In the genomic region with DNA sequence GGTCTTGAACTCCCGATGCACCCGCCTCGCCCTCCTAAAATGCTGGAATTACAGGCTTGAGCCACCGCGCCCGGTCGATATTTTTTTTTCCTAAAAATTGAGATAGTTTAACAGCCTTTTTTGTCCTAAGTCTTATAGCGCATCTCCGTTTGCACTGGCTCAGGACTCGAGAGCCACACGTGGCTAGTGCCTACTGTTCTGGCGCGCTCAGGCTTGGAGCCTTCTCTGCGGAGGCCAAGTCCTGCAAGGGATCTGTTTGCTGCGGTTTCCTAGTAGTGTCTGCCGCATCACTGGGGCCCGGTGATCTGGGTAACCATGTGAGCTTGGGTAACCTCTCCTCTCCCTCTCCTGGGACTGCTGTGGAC, we compare ENCODE assay signal across 8 cellular contexts. TPM values are rescaled to one million over a fixed set of nuclear protein-coding genes. Genes with fewer than 3 reads are reported as not detected.
DNase-seq lines count a peak whose midpoint lies in the region; ATAC-seq and TF ChIP-seq lines count a peak whose summit lies in the region.

No MANE protein-coding gene starts in this region.

- H3K27me3 ChIP-seq in HUES6 (ENCODE audit: control insufficient read depth, insufficient read depth, low read length) (no peaks in the 10 kb centered on the region), liver (ENCODE audit: control insufficient read depth in 4 of 4, insufficient read depth in 4 of 4, low read length in 3 of 4) (no peaks in the 10 kb centered on the region)

- TF ChIP-seq RAD21 in liver (IDR thresholded peaks at IDR 0.05) = no peak

- H3K4me1 ChIP-seq in HUES6 (ENCODE audit: control insufficient read depth, insufficient read depth, low read length) = peaks cover 6% of the 10 kb centered on the region; the same call in 1 of the 2 replicates
- peaks cover 1 to 39% (median 37%) of the 10 kb centered on the region in 4 donors for H3K4me1 ChIP-seq in liver (ENCODE audit: control insufficient read depth in 4 of 4, insufficient read depth in 4 of 4, low read length in 3 of 4)

- CTCF ChIA-PET in AG04449 (lab: Yijun Ruan, JAX) = interaction anchor here (1.2 kb wide), 1 partner anchor 13 kb away, joined by 3 read pairs; no protein-coding TSS in a partner anchor

- POLR2A ChIA-PET in AG04449 (lab: Yijun Ruan, JAX) = interaction anchor here (0.7 to 6.2 kb wide), 6 partner anchors 18 to 98 kb away, joined by 3 to 46 read pairs (median 5); a partner anchor contains a TSS

- peak overlapping the region; percentile 83 to 98 (median 98) for H3K4me3 Mint-ChIP-seq in brain
- peak overlapping the region; percentile 99 for H3K4me3 Mint-ChIP-seq in type B pancreatic cell

- H3K36me3 Mint-ChIP-seq in brain (peaks cover 35% of the 10 kb centered on the region), type B pancreatic cell (peaks cover 10% of the 10 kb centered on the region)

- no peak for ATAC-seq in HG02840 (IDR thresholded peaks at IDR 0.05; ENCODE audit: low FRiP score, unreplicated experiment)

- H3K9ac ChIP-seq in HUES6 (ENCODE audit: low read length) (peak overlapping the region; percentile 69), liver (ENCODE audit: low read depth in 1 of 2, low read length in 2 of 2) (peak overlapping the region; percentile 50 to 63)

- H3K27ac Mint-ChIP-seq in brain (peak overlapping the region; percentile 85 to 97 (median 94)), type B pancreatic cell (peak overlapping the region; percentile 94)

- H3K4me3 ChIP-seq in AG04449 (ENCODE audit: low read depth, low read length) (peak overlapping the region; percentile 94), HUES6 (ENCODE audit: low read depth, low read length) (peak overlapping the region; percentile 90), liver (ENCODE audit: low read depth in 1 of 3, low read length in 3 of 3) (peak overlapping the region; percentile 5 to 81 (median 6))

- H3K36me3 ChIP-seq in HUES6 (ENCODE audit: control insufficient read depth, insufficient read depth, low read length) (peaks cover 37% of the 10 kb centered on the region), liver (ENCODE audit: control insufficient read depth in 4 of 4, insufficient read depth in 3 of 4, low read depth in 1 of 4, low read length in 3 of 4) (peaks cover 6 to 18% (median 12%) of the 10 kb centered on the region in 4 donors)

- WGBS in liver = 41% methylated on average over 17 of the region's 17 CpGs

- H3K9me3 ChIP-seq in HUES6 (ENCODE audit: control insufficient read depth, insufficient read depth, low read depth, low read length) = no peaks in the 10 kb centered on the region
- no peaks in the 10 kb centered on the region for H3K9me3 ChIP-seq in liver (ENCODE audit: control insufficient read depth in 4 of 4, low read length in 3 of 4)

- peaks cover 41% of the 10 kb centered on the region for H3K4me1 Mint-ChIP-seq in brain
- H3K4me1 Mint-ChIP-seq in type B pancreatic cell (ENCODE audit: unreplicated experiment) = peaks cover 21% of the 10 kb centered on the region

- TF ChIP-seq CTCF in AG04449 (IDR thresholded peaks at IDR 0.05; ENCODE audit: insufficient read depth, low read length, missing control alignments) (no peak), brain (conservative IDR thresholded peaks at IDR 0.05) (no peak), liver (IDR thresholded peaks at IDR 0.05; ENCODE audit: low read depth, low read length, missing input control) (no peak), type B pancreatic cell (conservative IDR thresholded peaks at IDR 0.05) (no peak)

- H3K9me3 Mint-ChIP-seq in brain (no peaks in the 10 kb centered on the region), type B pancreatic cell (no peaks in the 10 kb centered on the region)

- DNase-seq in AG04449 (ENCODE audit: low read depth, low spot score) = no peak
- no peak for DNase-seq in type B pancreatic cell (ENCODE audit: extremely low spot score, unreplicated experiment)
- no peak for DNase-seq in putamen (ENCODE audit: low spot score)
- no peak for DNase-seq in activated CD8-positive, alpha-beta memory T cell treated with anti-CD3 and anti-CD28 coated beads, Interleukin-2, amount 50 U/mL, for 4 hours

- peaks cover 4% of the 10 kb centered on the region for H3K27me3 Mint-ChIP-seq in brain
- no peaks in the 10 kb centered on the region for H3K27me3 Mint-ChIP-seq in type B pancreatic cell

- H3K27ac ChIP-seq in HUES6 (ENCODE audit: low read depth, low read length) = no peak overlapping the region
- H3K27ac ChIP-seq in liver (ENCODE audit: low read depth in 1 of 2, low read length in 2 of 2) = peak overlapping the region; percentile 96 to 99

TF ChIP-seq in liver, 16 proteins besides CTCF, POLR2A, EP300 and RAD21:
- no peak for TF ChIP-seq HNF4G (IDR thresholded peaks at IDR 0.05)
- no peak for TF ChIP-seq FOXA2 (IDR thresholded peaks at IDR 0.05)
- TF ChIP-seq EGR1 (IDR thresholded peaks at IDR 0.05; ENCODE audit: low read depth in 2 of 2) = no peak
- TF ChIP-seq HNF4A (conservative IDR thresholded peaks at IDR 0.05) = no peak
- TF ChIP-seq NR2F2 (IDR thresholded peaks at IDR 0.05) = no peak
- TF ChIP-seq JUND (IDR thresholded peaks at IDR 0.05) = no peak
- no peak for TF ChIP-seq TAF1 (conservative IDR thresholded peaks at IDR 0.05)
- TF ChIP-seq SP1 (IDR thresholded peaks at IDR 0.05) = no peak
- no peak for TF ChIP-seq RXRA (IDR thresholded peaks at IDR 0.05)
- TF ChIP-seq, protein P1, sequence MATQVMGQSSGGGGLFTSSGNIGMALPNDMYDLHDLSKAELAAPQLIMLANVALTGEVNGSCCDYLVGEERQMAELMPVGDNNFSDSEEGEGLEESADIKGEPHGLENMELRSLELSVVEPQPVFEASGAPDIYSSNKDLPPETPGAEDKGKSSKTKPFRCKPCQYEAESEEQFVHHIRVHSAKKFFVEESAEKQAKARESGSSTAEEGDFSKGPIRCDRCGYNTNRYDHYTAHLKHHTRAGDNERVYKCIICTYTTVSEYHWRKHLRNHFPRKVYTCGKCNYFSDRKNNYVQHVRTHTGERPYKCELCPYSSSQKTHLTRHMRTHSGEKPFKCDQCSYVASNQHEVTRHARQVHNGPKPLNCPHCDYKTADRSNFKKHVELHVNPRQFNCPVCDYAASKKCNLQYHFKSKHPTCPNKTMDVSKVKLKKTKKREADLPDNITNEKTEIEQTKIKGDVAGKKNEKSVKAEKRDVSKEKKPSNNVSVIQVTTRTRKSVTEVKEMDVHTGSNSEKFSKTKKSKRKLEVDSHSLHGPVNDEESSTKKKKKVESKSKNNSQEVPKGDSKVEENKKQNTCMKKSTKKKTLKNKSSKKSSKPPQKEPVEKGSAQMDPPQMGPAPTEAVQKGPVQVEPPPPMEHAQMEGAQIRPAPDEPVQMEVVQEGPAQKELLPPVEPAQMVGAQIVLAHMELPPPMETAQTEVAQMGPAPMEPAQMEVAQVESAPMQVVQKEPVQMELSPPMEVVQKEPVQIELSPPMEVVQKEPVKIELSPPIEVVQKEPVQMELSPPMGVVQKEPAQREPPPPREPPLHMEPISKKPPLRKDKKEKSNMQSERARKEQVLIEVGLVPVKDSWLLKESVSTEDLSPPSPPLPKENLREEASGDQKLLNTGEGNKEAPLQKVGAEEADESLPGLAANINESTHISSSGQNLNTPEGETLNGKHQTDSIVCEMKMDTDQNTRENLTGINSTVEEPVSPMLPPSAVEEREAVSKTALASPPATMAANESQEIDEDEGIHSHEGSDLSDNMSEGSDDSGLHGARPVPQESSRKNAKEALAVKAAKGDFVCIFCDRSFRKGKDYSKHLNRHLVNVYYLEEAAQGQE (IDR thresholded peaks at IDR 0.05) = no peak
- TF ChIP-seq GABPA (IDR thresholded peaks at IDR 0.05 in 1 of 2, conservative IDR thresholded peaks at IDR 0.05 in 1 of 2) = no peak
- TF ChIP-seq, protein P2, sequence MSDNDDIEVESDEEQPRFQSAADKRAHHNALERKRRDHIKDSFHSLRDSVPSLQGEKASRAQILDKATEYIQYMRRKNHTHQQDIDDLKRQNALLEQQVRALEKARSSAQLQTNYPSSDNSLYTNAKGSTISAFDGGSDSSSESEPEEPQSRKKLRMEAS (IDR thresholded peaks at IDR 0.05) = no peak

RNA-seq across cellular contexts. Expression of a gene that starts 0.8 kb away (rescaled TPM):
- polyA plus RNA-seq in brain (ENCODE audit: insufficient read depth, low read depth, low replicate concordance) = 82.1 TPM
- total RNA-seq in liver = 10 to 100 TPM; 36.0 to 87.8 TPM
- 10 to 100 TPM; 17.2 to 50.4 TPM for polyA plus RNA-seq in liver
- 71.4 and 72.3 TPM in 2 replicates for total RNA-seq in type B pancreatic cell (ENCODE audit: low replicate concordance)

RNA-seq across cellular contexts. Expression of a gene that starts 39.9 kb away (rescaled TPM):
- polyA plus RNA-seq in brain (ENCODE audit: insufficient read depth, low read depth, low replicate concordance) (29.1 TPM), liver (10 to 100 TPM; 11.1 to 19.2 TPM)
- total RNA-seq in liver (10 to 100 TPM; 16.4 to 20.6 TPM), type B pancreatic cell (ENCODE audit: low replicate concordance) (24.0 and 37.6 TPM in 2 replicates)

RNA-seq across cellular contexts. Expression of a gene that starts 44.9 kb away (rescaled TPM):
- polyA plus RNA-seq in brain (ENCODE audit: insufficient read depth, low read depth, low replicate concordance) (76.5 TPM), liver (10 to 100 TPM; 48.0 to 73.0 TPM)
- total RNA-seq in liver (10 to 100 TPM; 54.9 to 82.9 TPM), type B pancreatic cell (ENCODE audit: low replicate concordance) (81.8 and 110 TPM in 2 replicates)

RNA-seq across cellular contexts. Expression of a gene that starts 53.2 kb away (rescaled TPM):
- polyA plus RNA-seq in brain (ENCODE audit: insufficient read depth, low read depth, low replicate concordance) (84.2 TPM), liver (10 to 100 TPM; 16.8 to 39.6 TPM)
- total RNA-seq in liver (10 to 100 TPM; 26.3 to 77.5 TPM), type B pancreatic cell (ENCODE audit: low replicate concordance) (39.5 and 50.3 TPM in 2 replicates)

Comparison
In these comparisons a context has a peak if more than half of its experiments do, and no peak if none do; other contexts are left out.
1. H3K4me3 ChIP-seq: peak in every context shown above with its lines; median percentile 94 in AG04449; 90 in HUES6; 6 in liver.